In genomic region chr11:65216830-65217229, GRCh38 we compare ENCODE assay signal across 1 cellular context.
TF ChIP-seq lines count a peak whose summit lies in the region.

No MANE protein-coding gene starts in this region.

TF ChIP-seq in GM23338, 12 proteins besides CTCF, POLR2A, EP300 and RAD21 (continued from another document):
- TF ChIP-seq ZNF462 (CRISPR knock-in tag; IDR thresholded peaks at IDR 0.05) (no peak), REST (IDR thresholded peaks at IDR 0.05; ENCODE audit: unreplicated experiment) (no peak), NANOG (IDR thresholded peaks at IDR 0.05; ENCODE audit: borderline replicate concordance) (no peak), EZH2 (IDR thresholded peaks at IDR 0.05; ENCODE audit: low read depth, unreplicated experiment) (no peak), JUNB (IDR thresholded peaks at IDR 0.05; ENCODE audit: unreplicated experiment) (no peak), STAT1 (IDR thresholded peaks at IDR 0.05; ENCODE audit: unreplicated experiment) (no peak), CREB1 (CRISPR knock-in tag; IDR thresholded peaks at IDR 0.05; ENCODE audit: low read depth) (no peak), ZNF114 (CRISPR knock-in tag; IDR thresholded peaks at IDR 0.05) (no peak), ZNF331 (CRISPR knock-in tag; IDR thresholded peaks at IDR 0.05; ENCODE audit: low read depth) (no peak)
